14 cellular contexts compared by ENCODE assay signal in genomic region chr17:6914711-6915110, GRCh38.
A peak's percentile ranks its signal among the peaks of the same experiment; 100 is the strongest.
DNase-seq lines count a peak whose midpoint lies in the region; ATAC-seq and FAIRE-seq lines count a peak whose summit lies in the region.
"Had no signal": no experiment of that assay in that cellular context is flagged by ENCODE, and none has a peak within 500 bp of the region (broad histone marks: within the 10 kb centered on the region; RNA-seq: fewer than 3 reads in every experiment).

No MANE protein-coding gene starts in this region.

- no peaks in the 10 kb centered on the region for H3K27me3 ChIP-seq in small intestine (ENCODE audit: control insufficient read depth in 2 of 2, insufficient read depth in 2 of 2, low read length in 2 of 2)

- WGBS in small intestine, 3 donors, result 38 to 53% (median 39%) methylated on average over 4 to 6 of the region's 6 CpGs

- H3K36me3 ChIP-seq in small intestine (ENCODE audit: control insufficient read depth in 2 of 2, insufficient read depth in 2 of 2, low read length in 2 of 2), result no peaks in the 10 kb centered on the region
- H3K36me3 ChIP-seq: lower lobe of right lung had no signal

- no peak overlapping the region for H3K27ac ChIP-seq in small intestine (ENCODE audit: low read depth in 1 of 2, low read length in 1 of 2)
- H3K27ac ChIP-seq: lower lobe of right lung had no signal

- ATAC-seq in GM21529 (IDR thresholded peaks at IDR 0.05; ENCODE audit: unreplicated experiment), result no peak

- H3K9me3 ChIP-seq in small intestine (ENCODE audit: control insufficient read depth, low read depth), result no peaks in the 10 kb centered on the region
- H3K9me3 ChIP-seq: lower lobe of right lung had no signal

- no peak overlapping the region for H3K4me3 ChIP-seq in small intestine (ENCODE audit: low read depth in 1 of 2, low read length in 2 of 2)
- H3K4me3 ChIP-seq: smooth muscle cell had no signal

- FAIRE-seq in small intestine (lab: Jason Lieb, UNC), result no peak
- FAIRE-seq: colon had no signal

- DNase-seq in COR-L47 (lab: John Stamatoyannopoulos, UW) (peak; percentile 5), ELR (ENCODE audit: low read depth) (peak; percentile 23), SHP77 treated with DMSO at 0.1 percent for 48 hours (lab: John Stamatoyannopoulos, UW) (peak; percentile 20), glomerular visceral epithelial cell (ENCODE audit: extremely low spot score) (peak; percentile 12), nucleus accumbens (lab: John Stamatoyannopoulos, UW) (no peak), small intestine (no peak)
- DNase-seq: activated CD8-positive, alpha-beta memory T cell treated with anti-CD3 and anti-CD28 coated beads, Interleukin-2, amount 10 ng/mL, durations not matched to agents 7 days and 5 days; Calu3; lower lobe of right lung; NCI-H1092; NCI-H524 had no signal

- no peaks in the 10 kb centered on the region for H3K4me1 ChIP-seq in small intestine (ENCODE audit: control insufficient read depth in 2 of 2, insufficient read depth in 1 of 2, low read depth in 1 of 2, low read length in 1 of 2)

Comparison
In these comparisons a context has a peak if more than half of its experiments do, and no peak if none do; other contexts are left out.
1. DNase-seq: peak in COR-L47 (single experiment), ELR (single experiment), SHP77 treated with DMSO at 0.1 percent for 48 hours (single experiment) and glomerular visceral epithelial cell (single experiment); none in nucleus accumbens (0 of 56) and small intestine (single experiment).